In the genomic region with DNA sequence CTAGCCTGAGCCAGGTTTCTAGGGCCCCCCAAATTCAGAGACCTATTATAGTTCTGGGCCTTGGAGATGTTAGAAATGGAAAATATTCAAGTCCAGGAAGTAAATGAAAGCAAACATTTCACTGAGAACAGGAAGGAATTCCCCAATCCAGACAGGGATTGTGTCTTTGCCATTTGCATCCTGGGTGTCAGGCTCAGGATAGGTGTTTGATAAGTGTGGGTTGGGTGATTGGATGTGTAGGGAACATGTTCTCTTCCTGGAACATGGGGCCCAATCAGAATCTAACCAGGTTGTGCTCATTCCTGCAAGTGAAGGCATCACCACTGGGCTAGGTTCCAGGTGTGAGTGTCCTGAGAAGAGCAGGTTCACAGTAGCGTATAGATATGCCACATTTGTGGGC, we compare ENCODE assay signal across 1 cellular context.
TF ChIP-seq lines count a peak whose summit lies in the region.

No MANE protein-coding gene starts in this region.

TF ChIP-seq in HepG2, 621 proteins besides CTCF, POLR2A, EP300 and RAD21:
- no peak for TF ChIP-seq KLF12 (CRISPR knock-in tag; IDR thresholded peaks at IDR 0.05; ENCODE audit: borderline replicate concordance)
- TF ChIP-seq, protein P1, sequence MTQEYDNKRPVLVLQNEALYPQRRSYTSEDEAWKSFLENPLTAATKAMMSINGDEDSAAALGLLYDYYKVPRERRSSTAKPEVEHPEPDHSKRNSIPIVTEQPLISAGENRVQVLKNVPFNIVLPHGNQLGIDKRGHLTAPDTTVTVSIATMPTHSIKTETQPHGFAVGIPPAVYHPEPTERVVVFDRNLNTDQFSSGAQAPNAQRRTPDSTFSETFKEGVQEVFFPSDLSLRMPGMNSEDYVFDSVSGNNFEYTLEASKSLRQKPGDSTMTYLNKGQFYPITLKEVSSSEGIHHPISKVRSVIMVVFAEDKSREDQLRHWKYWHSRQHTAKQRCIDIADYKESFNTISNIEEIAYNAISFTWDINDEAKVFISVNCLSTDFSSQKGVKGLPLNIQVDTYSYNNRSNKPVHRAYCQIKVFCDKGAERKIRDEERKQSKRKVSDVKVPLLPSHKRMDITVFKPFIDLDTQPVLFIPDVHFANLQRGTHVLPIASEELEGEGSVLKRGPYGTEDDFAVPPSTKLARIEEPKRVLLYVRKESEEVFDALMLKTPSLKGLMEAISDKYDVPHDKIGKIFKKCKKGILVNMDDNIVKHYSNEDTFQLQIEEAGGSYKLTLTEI (CRISPR knock-in tag; conservative IDR thresholded peaks at IDR 0.05), result no peak
- TF ChIP-seq ZBTB20 (CRISPR knock-in tag; IDR thresholded peaks at IDR 0.05; ENCODE audit: borderline replicate concordance, low read depth), result no peak
- TF ChIP-seq SNAI1 (CRISPR knock-in tag; IDR thresholded peaks at IDR 0.05; ENCODE audit: borderline replicate concordance), result no peak
- no peak for TF ChIP-seq KDM6A (CRISPR knock-in tag; IDR thresholded peaks at IDR 0.05; ENCODE audit: low read depth)
- no peak for TF ChIP-seq NR2F6 (IDR thresholded peaks at IDR 0.05)
- no peak for TF ChIP-seq NR2F6 (CRISPR knock-in tag; IDR thresholded peaks at IDR 0.05)
- no peak for TF ChIP-seq ADNP (CRISPR knock-in tag; IDR thresholded peaks at IDR 0.05)
- TF ChIP-seq, protein P2, sequence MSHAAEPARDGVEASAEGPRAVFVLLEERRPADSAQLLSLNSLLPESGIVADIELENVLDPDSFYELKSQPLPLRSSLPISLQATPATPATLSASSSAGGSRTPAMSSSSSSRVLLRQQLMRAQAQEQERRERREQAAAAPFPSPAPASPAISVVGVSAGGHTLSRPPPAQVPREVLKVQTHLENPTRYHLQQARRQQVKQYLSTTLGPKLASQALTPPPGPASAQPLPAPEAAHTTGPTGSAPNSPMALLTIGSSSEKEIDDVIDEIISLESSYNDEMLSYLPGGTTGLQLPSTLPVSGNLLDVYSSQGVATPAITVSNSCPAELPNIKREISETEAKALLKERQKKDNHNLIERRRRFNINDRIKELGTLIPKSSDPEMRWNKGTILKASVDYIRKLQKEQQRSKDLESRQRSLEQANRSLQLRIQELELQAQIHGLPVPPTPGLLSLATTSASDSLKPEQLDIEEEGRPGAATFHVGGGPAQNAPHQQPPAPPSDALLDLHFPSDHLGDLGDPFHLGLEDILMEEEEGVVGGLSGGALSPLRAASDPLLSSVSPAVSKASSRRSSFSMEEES (CRISPR knock-in tag; IDR thresholded peaks at IDR 0.05), result no peak
- TF ChIP-seq ZNF720 (CRISPR knock-in tag; IDR thresholded peaks at IDR 0.05), result no peak
- no peak for TF ChIP-seq NAIF1 (CRISPR knock-in tag; IDR thresholded peaks at IDR 0.05; ENCODE audit: borderline replicate concordance)
- TF ChIP-seq, protein P3, sequence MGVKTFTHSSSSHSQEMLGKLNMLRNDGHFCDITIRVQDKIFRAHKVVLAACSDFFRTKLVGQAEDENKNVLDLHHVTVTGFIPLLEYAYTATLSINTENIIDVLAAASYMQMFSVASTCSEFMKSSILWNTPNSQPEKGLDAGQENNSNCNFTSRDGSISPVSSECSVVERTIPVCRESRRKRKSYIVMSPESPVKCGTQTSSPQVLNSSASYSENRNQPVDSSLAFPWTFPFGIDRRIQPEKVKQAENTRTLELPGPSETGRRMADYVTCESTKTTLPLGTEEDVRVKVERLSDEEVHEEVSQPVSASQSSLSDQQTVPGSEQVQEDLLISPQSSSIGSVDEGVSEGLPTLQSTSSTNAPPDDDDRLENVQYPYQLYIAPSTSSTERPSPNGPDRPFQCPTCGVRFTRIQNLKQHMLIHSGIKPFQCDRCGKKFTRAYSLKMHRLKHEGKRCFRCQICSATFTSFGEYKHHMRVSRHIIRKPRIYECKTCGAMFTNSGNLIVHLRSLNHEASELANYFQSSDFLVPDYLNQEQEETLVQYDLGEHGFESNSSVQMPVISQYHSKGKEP (CRISPR knock-in tag; IDR thresholded peaks at IDR 0.05), result no peak
- TF ChIP-seq MEIS1 (CRISPR knock-in tag; IDR thresholded peaks at IDR 0.05; ENCODE audit: borderline replicate concordance), result no peak
